1 cellular context compared by ENCODE assay signal in the genomic region with DNA sequence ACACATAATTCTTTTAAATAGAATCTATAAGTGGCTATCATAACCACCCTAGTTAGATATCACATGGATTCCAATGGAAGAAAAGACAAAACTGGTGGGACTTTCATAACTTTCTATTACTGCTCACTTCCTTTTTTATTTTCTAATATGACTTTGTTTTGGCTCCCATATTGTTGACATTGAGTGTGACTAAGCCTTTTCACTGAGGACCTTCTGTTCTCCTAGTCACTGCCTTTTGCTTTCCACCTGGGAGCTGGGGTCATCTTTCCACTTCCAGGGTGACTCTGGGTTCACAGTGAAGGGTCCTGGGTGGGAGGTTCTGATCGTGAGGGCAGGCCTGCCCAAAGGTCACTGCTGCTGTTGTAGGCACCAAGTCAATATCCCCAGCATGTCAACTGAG.
A peak's percentile ranks its signal among the peaks of the same experiment; 100 is the strongest.
TF ChIP-seq lines count a peak whose summit lies in the region.

No MANE protein-coding gene starts in this region.

TF ChIP-seq in HepG2, 621 proteins besides CTCF, POLR2A, EP300 and RAD21 (continued from another document):
- TF ChIP-seq, protein P1, sequence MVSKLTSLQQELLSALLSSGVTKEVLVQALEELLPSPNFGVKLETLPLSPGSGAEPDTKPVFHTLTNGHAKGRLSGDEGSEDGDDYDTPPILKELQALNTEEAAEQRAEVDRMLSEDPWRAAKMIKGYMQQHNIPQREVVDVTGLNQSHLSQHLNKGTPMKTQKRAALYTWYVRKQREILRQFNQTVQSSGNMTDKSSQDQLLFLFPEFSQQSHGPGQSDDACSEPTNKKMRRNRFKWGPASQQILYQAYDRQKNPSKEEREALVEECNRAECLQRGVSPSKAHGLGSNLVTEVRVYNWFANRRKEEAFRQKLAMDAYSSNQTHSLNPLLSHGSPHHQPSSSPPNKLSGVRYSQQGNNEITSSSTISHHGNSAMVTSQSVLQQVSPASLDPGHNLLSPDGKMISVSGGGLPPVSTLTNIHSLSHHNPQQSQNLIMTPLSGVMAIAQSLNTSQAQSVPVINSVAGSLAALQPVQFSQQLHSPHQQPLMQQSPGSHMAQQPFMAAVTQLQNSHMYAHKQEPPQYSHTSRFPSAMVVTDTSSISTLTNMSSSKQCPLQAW (CRISPR knock-in tag; IDR thresholded peaks at IDR 0.05), result no peak
- 0 out of 2 replicates have a peak, but pooled peaks have one; percentile 12 for TF ChIP-seq ZNF644 (CRISPR knock-in tag; IDR thresholded peaks at IDR 0.05; ENCODE audit: low read depth)
